Comparison of ENCODE assay signal across 8 cellular contexts in the genomic region with DNA sequence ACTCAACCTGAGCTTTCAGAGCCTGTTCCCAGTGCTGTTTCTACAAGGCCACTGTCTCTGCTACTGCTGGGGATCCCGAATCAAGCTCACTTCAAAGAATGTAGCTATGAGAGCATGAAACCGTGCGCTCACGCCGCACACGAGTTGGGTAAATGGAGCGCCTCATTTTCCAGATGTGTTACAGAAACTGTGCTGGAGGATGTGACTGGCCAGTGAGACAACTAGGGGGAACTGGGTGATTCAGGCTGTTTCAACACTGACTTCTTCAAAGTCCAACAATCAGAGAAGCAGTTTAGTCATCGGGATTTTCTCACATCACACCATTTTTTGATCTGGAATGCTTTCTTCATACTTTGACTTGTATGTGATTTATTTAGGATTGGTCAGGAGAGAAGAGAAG. TPM values are rescaled to one million over a fixed set of nuclear protein-coding genes. Genes with fewer than 3 reads are reported as not detected.
DNase-seq lines count a peak whose midpoint lies in the region; ATAC-seq and TF ChIP-seq lines count a peak whose summit lies in the region.

No MANE protein-coding gene starts in this region.

- intact Hi-C loops in colonic mucosa (cut with DNase I), result no loop called here

- no peaks in the 10 kb centered on the region for H3K9me3 Mint-ChIP-seq in type B pancreatic cell
- peaks cover under 1% of the 10 kb centered on the region for H3K9me3 Mint-ChIP-seq in activated CD8-positive, alpha-beta memory T cell treated with anti-CD3 and anti-CD28 coated beads, Interleukin-2, amount 10 ng/mL, durations not matched to agents 7 days and 5 days (ENCODE audit: low read depth)

- DNase-seq in NOMO-1 treated with DMSO at 0.1 percent for 48 hours (lab: John Stamatoyannopoulos, UW; ENCODE audit: unreplicated experiment), result peak; percentile 92
- no peak for DNase-seq in colonic mucosa
- DNase-seq in type B pancreatic cell (ENCODE audit: extremely low spot score, unreplicated experiment), result no peak
- no peak for DNase-seq in NCI-H2029 (lab: John Stamatoyannopoulos, UW)
- no peak for DNase-seq in activated CD8-positive, alpha-beta memory T cell treated with anti-CD3 and anti-CD28 coated beads, Interleukin-2, amount 10 ng/mL, durations not matched to agents 7 days and 5 days

- H3K27me3 Mint-ChIP-seq in type B pancreatic cell, result no peaks in the 10 kb centered on the region
- H3K27me3 Mint-ChIP-seq in activated CD8-positive, alpha-beta memory T cell treated with anti-CD3 and anti-CD28 coated beads, Interleukin-2, amount 10 ng/mL, durations not matched to agents 7 days and 5 days, result no peaks in the 10 kb centered on the region

- H3K4me1 Mint-ChIP-seq in type B pancreatic cell (ENCODE audit: unreplicated experiment), result peaks cover 48% of the 10 kb centered on the region
- peaks cover 34% of the 10 kb centered on the region for H3K4me1 Mint-ChIP-seq in activated CD8-positive, alpha-beta memory T cell treated with anti-CD3 and anti-CD28 coated beads, Interleukin-2, amount 10 ng/mL, durations not matched to agents 7 days and 5 days

- H3K9me3 ChIP-seq in BLaER1 (no peaks in the 10 kb centered on the region), colonic mucosa (no peaks in the 10 kb centered on the region), mucosa of stomach (ENCODE audit: control insufficient read depth, low read length) (no peaks in the 10 kb centered on the region)

- peaks cover 4% of the 10 kb centered on the region for H3K36me3 Mint-ChIP-seq in type B pancreatic cell
- H3K36me3 Mint-ChIP-seq in activated CD8-positive, alpha-beta memory T cell treated with anti-CD3 and anti-CD28 coated beads, Interleukin-2, amount 10 ng/mL, durations not matched to agents 7 days and 5 days, result peaks cover 9% of the 10 kb centered on the region

- H3K4me2 ChIP-seq in BLaER1, result peak overlapping the region; percentile 83

- CTCF ChIA-PET in activated CD8-positive, alpha-beta memory T cell treated with anti-CD3 and anti-CD28 coated beads, Interleukin-2, amount 10 ng/mL, durations not matched to agents 7 days and 5 days (lab: Charles Lee), result interaction anchor here (0.6 to 1.1 kb wide), 2 partner anchors 33 to 248 kb away, joined by 3 read pairs; no protein-coding TSS in a partner anchor

- peak overlapping the region; percentile 74 for H3K4me3 Mint-ChIP-seq in type B pancreatic cell
- no peak overlapping the region for H3K4me3 Mint-ChIP-seq in activated CD8-positive, alpha-beta memory T cell treated with anti-CD3 and anti-CD28 coated beads, Interleukin-2, amount 10 ng/mL, durations not matched to agents 7 days and 5 days

- no peak overlapping the region for H3K4me3 ChIP-seq in BLaER1
- H3K4me3 ChIP-seq in colonic mucosa, result no peak overlapping the region
- H3K4me3 ChIP-seq in mucosa of stomach (ENCODE audit: low read length), result no peak overlapping the region

- peak overlapping the region; percentile 89 for H3K27ac Mint-ChIP-seq in type B pancreatic cell
- no peak overlapping the region for H3K27ac Mint-ChIP-seq in activated CD8-positive, alpha-beta memory T cell treated with anti-CD3 and anti-CD28 coated beads, Interleukin-2, amount 10 ng/mL, durations not matched to agents 7 days and 5 days

- H3K36me3 ChIP-seq in BLaER1, result 0 out of 2 replicates have a peak, but pooled peaks cover 35% of the 10 kb centered on the region
- H3K36me3 ChIP-seq in colonic mucosa, result no peaks in the 10 kb centered on the region
- H3K36me3 ChIP-seq in mucosa of stomach (ENCODE audit: control insufficient read depth, insufficient read depth, low read length), result peaks cover 4% of the 10 kb centered on the region

- H3K27me3 ChIP-seq in BLaER1, result no peaks in the 10 kb centered on the region
- H3K27me3 ChIP-seq in colonic mucosa, result no peaks in the 10 kb centered on the region
- H3K27me3 ChIP-seq in mucosa of stomach (ENCODE audit: control insufficient read depth, insufficient read depth, low read length), result no peaks in the 10 kb centered on the region

- H3K9ac ChIP-seq in BLaER1 (peak overlapping the region; percentile 25; the same call in 1 of the 2 replicates), colonic mucosa (ENCODE audit: low read depth in 2 of 2, low read length in 2 of 2) (peak overlapping the region in 1 of 2 donors; percentile 92), mucosa of stomach (ENCODE audit: low read length) (peak overlapping the region; percentile 32)

- peaks cover 58% of the 10 kb centered on the region for H4K20me1 ChIP-seq in BLaER1

- H3K4me1 ChIP-seq in BLaER1 (peaks cover 74% of the 10 kb centered on the region), colonic mucosa (peaks cover 16% of the 10 kb centered on the region), mucosa of stomach (ENCODE audit: control insufficient read depth, insufficient read depth, low read length) (peaks cover 63% of the 10 kb centered on the region)

- no peak for TF ChIP-seq CTCF in colonic mucosa (IDR thresholded peaks at IDR 0.05)
- no peak for TF ChIP-seq CTCF in type B pancreatic cell (conservative IDR thresholded peaks at IDR 0.05)

- ATAC-seq in HG02642 (IDR thresholded peaks at IDR 0.05; ENCODE audit: poor library complexity, unreplicated experiment), result no peak
- ATAC-seq in activated CD8-positive, alpha-beta memory T cell treated with anti-CD3 and anti-CD28 coated beads, Interleukin-2, amount 10 ng/mL, durations not matched to agents 7 days and 5 days, result no peak

- H3K27ac ChIP-seq in BLaER1, result 0 out of 2 replicates have a peak overlapping the region, but pooled peaks have one; percentile 15
- H3K27ac ChIP-seq in colonic mucosa, result peak overlapping the region; percentile 93

RNA-seq across cellular contexts. Expression of gene ZNF710, which starts 3.5 kb away (rescaled TPM):
- total RNA-seq in colonic mucosa, result 10 to 100 TPM; 35.0 to 43.7 TPM
- total RNA-seq in type B pancreatic cell (ENCODE audit: low replicate concordance), result 34.7 and 47.2 TPM in 2 replicates
- 10 to 100 TPM; 14.1 to 16.6 TPM for total RNA-seq in activated CD8-positive, alpha-beta memory T cell treated with anti-CD3 and anti-CD28 coated beads, Interleukin-2, amount 10 ng/mL, durations not matched to agents 7 days and 5 days
